ENCODE assay signal across 12 cellular contexts in genomic region chr19:40413291-40413994, GRCh38. TPM values are rescaled to one million over a fixed set of nuclear protein-coding genes. Genes with fewer than 3 reads are reported as not detected.
DNase-seq lines count a peak whose midpoint lies in the region; ATAC-seq, FAIRE-seq and TF ChIP-seq lines count a peak whose summit lies in the region.
"Had no signal": no experiment of that assay in that cellular context is flagged by ENCODE, and none has a peak within 500 bp of the region (broad histone marks: within the 10 kb centered on the region; RNA-seq: fewer than 3 reads in every experiment).

A gene with protein sequence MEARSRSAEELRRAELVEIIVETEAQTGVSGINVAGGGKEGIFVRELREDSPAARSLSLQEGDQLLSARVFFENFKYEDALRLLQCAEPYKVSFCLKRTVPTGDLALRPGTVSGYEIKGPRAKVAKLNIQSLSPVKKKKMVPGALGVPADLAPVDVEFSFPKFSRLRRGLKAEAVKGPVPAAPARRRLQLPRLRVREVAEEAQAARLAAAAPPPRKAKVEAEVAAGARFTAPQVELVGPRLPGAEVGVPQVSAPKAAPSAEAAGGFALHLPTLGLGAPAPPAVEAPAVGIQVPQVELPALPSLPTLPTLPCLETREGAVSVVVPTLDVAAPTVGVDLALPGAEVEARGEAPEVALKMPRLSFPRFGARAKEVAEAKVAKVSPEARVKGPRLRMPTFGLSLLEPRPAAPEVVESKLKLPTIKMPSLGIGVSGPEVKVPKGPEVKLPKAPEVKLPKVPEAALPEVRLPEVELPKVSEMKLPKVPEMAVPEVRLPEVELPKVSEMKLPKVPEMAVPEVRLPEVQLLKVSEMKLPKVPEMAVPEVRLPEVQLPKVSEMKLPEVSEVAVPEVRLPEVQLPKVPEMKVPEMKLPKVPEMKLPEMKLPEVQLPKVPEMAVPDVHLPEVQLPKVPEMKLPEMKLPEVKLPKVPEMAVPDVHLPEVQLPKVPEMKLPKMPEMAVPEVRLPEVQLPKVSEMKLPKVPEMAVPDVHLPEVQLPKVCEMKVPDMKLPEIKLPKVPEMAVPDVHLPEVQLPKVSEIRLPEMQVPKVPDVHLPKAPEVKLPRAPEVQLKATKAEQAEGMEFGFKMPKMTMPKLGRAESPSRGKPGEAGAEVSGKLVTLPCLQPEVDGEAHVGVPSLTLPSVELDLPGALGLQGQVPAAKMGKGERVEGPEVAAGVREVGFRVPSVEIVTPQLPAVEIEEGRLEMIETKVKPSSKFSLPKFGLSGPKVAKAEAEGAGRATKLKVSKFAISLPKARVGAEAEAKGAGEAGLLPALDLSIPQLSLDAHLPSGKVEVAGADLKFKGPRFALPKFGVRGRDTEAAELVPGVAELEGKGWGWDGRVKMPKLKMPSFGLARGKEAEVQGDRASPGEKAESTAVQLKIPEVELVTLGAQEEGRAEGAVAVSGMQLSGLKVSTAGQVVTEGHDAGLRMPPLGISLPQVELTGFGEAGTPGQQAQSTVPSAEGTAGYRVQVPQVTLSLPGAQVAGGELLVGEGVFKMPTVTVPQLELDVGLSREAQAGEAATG (N-terminal part only) (minus strand): TSS chr19:40413378. CDS start chr19:40407932, 5,446 bp downstream.

- CTCF ChIA-PET in A549 (lab: Yijun Ruan, JAX), result interaction anchor here (0.7 to 26.4 kb wide), 12 partner anchors 4 to 274 kb away, joined by 3 to 950 read pairs (median 5); partner anchors contain the start of genes BLVRB, SERTAD1 and SERTAD3 and of another gene

- TF ChIP-seq RAD21 in A549 (conservative IDR thresholded peaks at IDR 0.05 in 1 of 2, IDR thresholded peaks at IDR 0.05 in 1 of 2), result no peak

- peaks cover 21% of the 10 kb centered on the region for H3K4me1 ChIP-seq in A549
- H3K4me1 ChIP-seq in HUES6 (ENCODE audit: control insufficient read depth, insufficient read depth, low read length), result peaks cover 40% of the 10 kb centered on the region
- H3K4me1 ChIP-seq in lung (ENCODE audit: control insufficient read depth in 2 of 2, insufficient read depth in 2 of 2, low read length in 2 of 2), result peaks cover 5 to 15% of the 10 kb centered on the region in 2 donors

- POLR2A ChIA-PET in A549 (lab: Yijun Ruan, JAX), result interaction anchor here (1.9 to 6.2 kb wide), 2 partner anchors 10 to 13 kb away, joined by 10 to 47 read pairs; partner anchors contain the start of gene SERTAD1

- TF ChIP-seq CTCF in A549 (IDR thresholded peaks at IDR 0.05) (no peak), lung (IDR thresholded peaks at IDR 0.05; ENCODE audit: control extremely low read depth, extremely low read depth) (no peak)

- H3K9me3 ChIP-seq in A549, result no peaks in the 10 kb centered on the region
- no peaks in the 10 kb centered on the region for H3K9me3 ChIP-seq in HUES6 (ENCODE audit: control insufficient read depth, insufficient read depth, low read depth, low read length)
- H3K9me3 ChIP-seq in lung (ENCODE audit: control insufficient read depth in 2 of 2, insufficient read depth in 1 of 2, low read length in 1 of 2), result no peaks in the 10 kb centered on the region
- H3K9me3 ChIP-seq: tibial artery had no signal

- DNase-seq in A549 (ENCODE audit: low read depth in 1 of 2, low spot score in 1 of 2), result no peak
- DNase-seq in ecto neural progenitor cell (ENCODE audit: low spot score), result peak; percentile 71
- DNase-seq in lung (ENCODE audit: low spot score), result no peak
- no peak for DNase-seq in stimulated activated CD4-positive, alpha-beta T cell treated with anti-CD3 and anti-CD28 coated beads, Interleukin-15, amount 100 ng/mL, for 24 hours
- DNase-seq in mesenteric fat pad (ENCODE audit: low spot score), result no peak
- DNase-seq in GM19238 (ENCODE audit: insufficient read length, low spot score), result no peak
- DNase-seq: activated T-cell treated with anti-CD3 and anti-CD28 coated beads, Interleukin-2, amount 50 U/mL, for 24 hours; GF-D8; tibial artery had no signal

- no peak within 1 kb of the TSS for H3K27ac ChIP-seq in A549
- no peak within 1 kb of the TSS for H3K27ac ChIP-seq in HUES6 (ENCODE audit: low read depth, low read length)
- peak within 1 kb of the TSS; percentile 64 to 79 for H3K27ac ChIP-seq in lung (ENCODE audit: low read depth in 1 of 2, low read length in 1 of 2)
- H3K27ac ChIP-seq: VCaP had no signal

- H3K4me2 ChIP-seq in A549, result no peak within 1 kb of the TSS

- no peak for TF ChIP-seq POLR2A in A549 (IDR thresholded peaks at IDR 0.05; ENCODE audit: low read length)

- no peaks in the 10 kb centered on the region for H3K36me3 ChIP-seq in HUES6 (ENCODE audit: control insufficient read depth, insufficient read depth, low read length)
- H3K36me3 ChIP-seq in lung (ENCODE audit: control insufficient read depth in 2 of 2, insufficient read depth in 2 of 2, low read length in 2 of 2), result no peaks in the 10 kb centered on the region
- H3K36me3 ChIP-seq: tibial artery had no signal

- TF ChIP-seq EP300 in A549 (IDR thresholded peaks at IDR 0.05), result no peak

- H3K4me3 ChIP-seq in A549 (no peak within 1 kb of the TSS), HUES6 (ENCODE audit: low read depth, low read length) (peak within 1 kb of the TSS; percentile 26), lung (peak within 1 kb of the TSS; percentile 24)
- H3K4me3 ChIP-seq: tibial artery had no signal

- no peak within 1 kb of the TSS for H3K9ac ChIP-seq in HUES6 (ENCODE audit: low read length)

- 66% methylated on average over 20 of the region's 20 CpGs for WGBS in A549 (ENCODE audit: missing lambda C conversion rate)
- 34 to 42% methylated on average over 20 of the region's 20 CpGs for WGBS in lung, 2 donors

- H3K27me3 ChIP-seq in HUES6 (ENCODE audit: control insufficient read depth, insufficient read depth, low read length) (no peaks in the 10 kb centered on the region), lung (ENCODE audit: control insufficient read depth, insufficient read depth) (no peaks in the 10 kb centered on the region)
- H3K27me3 ChIP-seq: tibial artery had no signal

- ATAC-seq in A549, result no peak
- no peak for ATAC-seq in lung (ENCODE audit: insufficient read depth, low FRiP score)
- no peak for ATAC-seq in GM18498 (IDR thresholded peaks at IDR 0.05; ENCODE audit: unreplicated experiment)

- FAIRE-seq in A549 (lab: Jason Lieb, UNC), result no peak

TF ChIP-seq in A549, 52 proteins besides CTCF, POLR2A, EP300 and RAD21:
- TF ChIP-seq FOSL2 (IDR thresholded peaks at IDR 0.05), result no peak
- no peak for TF ChIP-seq FOSL2 (CRISPR knock-in tag; IDR thresholded peaks at IDR 0.05)
- no peak for TF ChIP-seq HOXB5 (CRISPR knock-in tag; IDR thresholded peaks at IDR 0.05)
- TF ChIP-seq KDM1A (IDR thresholded peaks at IDR 0.05; ENCODE audit: low read depth), result peak; percentile 18; the same call in 1 of the 2 replicates
TF ChIP-seq in A549: peak in this region for 1.

RNA-seq across cellular contexts. Expression of the gene that starts here (rescaled TPM):
- polyA plus RNA-seq in A549 (2011; rRNA removed), result 1.5 and 1.6 TPM in 2 replicates
- 0.91 and 1.1 TPM in 2 replicates for polyA plus RNA-seq in A549 (2012; cell fraction: cytosol; rRNA removed)
- polyA plus RNA-seq in A549 (2012; cell fraction: nucleus; rRNA removed), result 1.7 and 1.8 TPM in 2 replicates
- 1.3 to 1.8 TPM (median 1.8 TPM) in 3 replicates for polyA plus RNA-seq in A549 (2017; fragmentation: RNase III; extraction: RNeasy Plus Mini Kit Qiagen cat#74134 plus additional on column Dnase treatment)
- polyA minus RNA-seq in A549 (2011; rRNA and poly(A)+ RNA removed), result 0.87 and 1.1 TPM in 2 replicates
- 10 to 100 TPM; 25.6 to 43.8 TPM for total RNA-seq in lung
- polyA plus RNA-seq in lung, result 10 to 100 TPM; 16.9 to 30.1 TPM
- 2.3 TPM for total RNA-seq in mesenteric fat pad

Comparison
In these comparisons a context has a peak if more than half of its experiments do, and no peak if none do; other contexts are left out.
1. RNA of the gene that starts here (polyA plus RNA-seq): 16.9 to 30.1 TPM in lung; 0.91 to 1.8 TPM in A549; every median in the first group is over 4 times any median in the second.
2. H3K27ac ChIP-seq: peak in lung (2 of 2); none in A549 (0 of 2) and HUES6 (single experiment).